10 cellular contexts compared by ENCODE assay signal in genomic region chr1:44407430-44408180, GRCh38. TPM values are rescaled to one million over a fixed set of nuclear protein-coding genes. Genes with fewer than 3 reads are reported as not detected.
A peak's percentile ranks its signal among the peaks of the same experiment; 100 is the strongest.
DNase-seq lines count a peak whose midpoint lies in the region; TF ChIP-seq lines count a peak whose summit lies in the region.
"Had no signal": no experiment of that assay in that cellular context is flagged by ENCODE, and none has a peak within 500 bp of the region (broad histone marks: within the 10 kb centered on the region; RNA-seq: fewer than 3 reads in every experiment).

No MANE protein-coding gene starts in this region.

- H3K4me3 ChIP-seq in right atrium auricular region (peak overlapping the region; percentile 27 to 52), spleen (peak overlapping the region in 7 of 8 donors; percentile 31 to 72 (median 45)), OCI-LY7 (ENCODE audit: low read depth, low read length, poor library complexity, severe bottlenecking) (no peak overlapping the region)

- peak overlapping the region; percentile 41 for H3K4me3 Mint-ChIP-seq in activated T-cell treated with anti-CD3 and anti-CD28 coated beads, Interleukin-2, amount 50 U/mL, for 24 hours

- no peak overlapping the region for H2AFZ ChIP-seq in OCI-LY7 (ENCODE audit: low read length)

- H3K27me3 ChIP-seq in right atrium auricular region (peaks cover 22 to 50% of the 10 kb centered on the region in 2 donors), spleen (replicated peaks in 1 of 7) (peaks cover 14 to 100% (median 100%) of the 10 kb centered on the region in 7 donors)

- no peaks in the 10 kb centered on the region; the same call in 1 of the 2 replicates for H4K20me1 ChIP-seq in OCI-LY7 (ENCODE audit: insufficient read depth, low read length)

- 1 to 9% (median 2%) methylated on average over 38 to 83 of the region's 83 CpGs for WGBS in spleen, 5 donors

- H3K9me2 ChIP-seq in OCI-LY7 (ENCODE audit: insufficient read depth, low read length) = no peaks in the 10 kb centered on the region

- no peak overlapping the region for H3K27ac ChIP-seq in right atrium auricular region
- H3K27ac ChIP-seq in spleen = no peak overlapping the region
- no peak overlapping the region for H3K27ac ChIP-seq in OCI-LY7 (ENCODE audit: low read depth, low read length, poor library complexity, severe bottlenecking)

- peak overlapping the region; percentile 44 for H3K27ac Mint-ChIP-seq in activated T-cell treated with anti-CD3 and anti-CD28 coated beads, Interleukin-2, amount 50 U/mL, for 24 hours

- DNase-seq in DMS53 (lab: John Stamatoyannopoulos, UW) = peak; percentile 64
- DNase-seq in DMS53 treated with DMSO at 0.1 percent for 48 hours (lab: John Stamatoyannopoulos, UW; ENCODE audit: unreplicated experiment) = no peak
- peak; percentile 41 for DNase-seq in activated T-cell treated with anti-CD3 and anti-CD28 coated beads, Interleukin-2, amount 50 U/mL, for 24 hours
- no peak for DNase-seq in right atrium auricular region (ENCODE audit: low spot score)
- peak; percentile 81 for DNase-seq in spleen
- DNase-seq in COR-L47 (lab: John Stamatoyannopoulos, UW) = no peak
- DNase-seq in H4 (ENCODE audit: low spot score) = no peak
- DNase-seq in OCI-LY7 (ENCODE audit: low spot score) = no peak
- DNase-seq: cerebellar nuclear complex, SIG-M5 had no signal

- H3K4me1 Mint-ChIP-seq in activated T-cell treated with anti-CD3 and anti-CD28 coated beads, Interleukin-2, amount 50 U/mL, for 24 hours (ENCODE audit: low read depth) = peaks cover 35% of the 10 kb centered on the region

- H3K4me1 ChIP-seq in right atrium auricular region (peaks cover 0 to 37% of the 10 kb centered on the region in 2 donors), spleen (peaks cover 27 to 55% (median 49%) of the 10 kb centered on the region in 6 donors), OCI-LY7 (ENCODE audit: insufficient read depth, low read length, poor library complexity, severe bottlenecking) (no peaks in the 10 kb centered on the region)

- CTCF ChIA-PET in OCI-LY7 (lab: Charles Lee; ENCODE audit: unreplicated experiment) = no interaction called here

- no peaks in the 10 kb centered on the region for H3K36me3 Mint-ChIP-seq in activated T-cell treated with anti-CD3 and anti-CD28 coated beads, Interleukin-2, amount 50 U/mL, for 24 hours (ENCODE audit: low read depth)

- no peak for TF ChIP-seq POLR2A in spleen (IDR thresholded peaks at IDR 0.05)

- POLR2A ChIA-PET in OCI-LY7 (lab: Charles Lee) = interaction anchor here (0.5 kb wide), 1 partner anchor 293 kb away, joined by 3 read pairs; no protein-coding TSS in a partner anchor

- H3K27me3 Mint-ChIP-seq in activated T-cell treated with anti-CD3 and anti-CD28 coated beads, Interleukin-2, amount 50 U/mL, for 24 hours = peaks cover 40% of the 10 kb centered on the region

- BruUV-seq in OCI-LY7 (replicated peaks; lab: Mats Ljungman, UMichigan) = no TSS peak

- H3K9me3 ChIP-seq in right atrium auricular region (no peaks in the 10 kb centered on the region), spleen (no peaks in the 10 kb centered on the region), OCI-LY7 (ENCODE audit: low read length) (no peaks in the 10 kb centered on the region)

- TF ChIP-seq CTCF in right atrium auricular region (IDR thresholded peaks at IDR 0.05) = no peak
- no peak for TF ChIP-seq CTCF in spleen (IDR thresholded peaks at IDR 0.05 in 8 of 11, conservative IDR thresholded peaks at IDR 0.05 in 3 of 11)
- no peak for TF ChIP-seq CTCF in OCI-LY7 (conservative IDR thresholded peaks at IDR 0.05; ENCODE audit: low read length)

- no peaks in the 10 kb centered on the region for H3K9me3 Mint-ChIP-seq in activated T-cell treated with anti-CD3 and anti-CD28 coated beads, Interleukin-2, amount 50 U/mL, for 24 hours

- no peak overlapping the region for H3K4me2 ChIP-seq in OCI-LY7 (ENCODE audit: low read length)

- H3K36me3 ChIP-seq in right atrium auricular region (no peaks in the 10 kb centered on the region), spleen (no peaks in the 10 kb centered on the region), OCI-LY7 (ENCODE audit: insufficient read depth, low read length) (no peaks in the 10 kb centered on the region)

- H3K79me2 ChIP-seq in OCI-LY7 (ENCODE audit: insufficient read depth, low read depth, low read length) = no peaks in the 10 kb centered on the region

- intact Hi-C loops in spleen (cut with DNase I; ENCODE audit: low total_unique reads) = no loop called here
- intact Hi-C loops in OCI-LY7 (cut with micrococcal nuclease; ENCODE audit: unreplicated experiment) = no loop called here

RNA-seq across cellular contexts. Expression of gene RNF220, which starts 2.5 kb away (rescaled TPM):
- total RNA-seq in right atrium auricular region (10 to 100 TPM; 76.1 to 91.6 TPM), spleen (100 to 1,000 TPM in 2 of 7 donors, 10 to 100 TPM in 5; 65.8 to 126 (median 75.8) TPM), OCI-LY7 (2022) (82.3 and 84.7 TPM in 2 replicates)
- polyA plus RNA-seq in spleen = 10 to 100 TPM; 59.0 to 99.3 (median 61.1) TPM
- total RNA-seq in H4 (2014; rRNA removed; shearing (Covaris generic)) = 65.1 and 79.6 TPM in 2 replicates
- total RNA-seq in OCI-LY7 (2014; rRNA removed; shearing (Covaris generic)) = 85.5 and 107 TPM in 2 replicates

RNA-seq across cellular contexts. Expression of gene ERI3, which starts 52.5 kb away (rescaled TPM):
- 10 to 100 TPM; 38.0 to 40.4 TPM for total RNA-seq in right atrium auricular region
- 10 to 100 TPM; 20.1 to 41.1 (median 26.5) TPM for total RNA-seq in spleen
- 10 to 100 TPM; 25.3 to 29.9 (median 28.0) TPM for polyA plus RNA-seq in spleen
- total RNA-seq in H4 (2014; rRNA removed; shearing (Covaris generic)) = 108 and 118 TPM in 2 replicates
- total RNA-seq in OCI-LY7 (2014; rRNA removed; shearing (Covaris generic)) = 47.4 and 53.3 TPM in 2 replicates
- total RNA-seq in OCI-LY7 (2022) = 46.5 and 49.5 TPM in 2 replicates

Comparison
In these comparisons a context has a peak if more than half of its experiments do, and no peak if none do; other contexts are left out.
1. DNase-seq: peak in DMS53 (single experiment), activated T-cell treated with anti-CD3 and anti-CD28 coated beads, Interleukin-2, amount 50 U/mL, for 24 hours (single experiment) and spleen (single experiment); none in DMS53 treated with DMSO at 0.1 percent for 48 hours (single experiment), right atrium auricular region (single experiment), COR-L47 (single experiment), H4 (single experiment) and OCI-LY7 (single experiment).